3 cellular contexts compared by ENCODE assay signal in the genomic region with DNA sequence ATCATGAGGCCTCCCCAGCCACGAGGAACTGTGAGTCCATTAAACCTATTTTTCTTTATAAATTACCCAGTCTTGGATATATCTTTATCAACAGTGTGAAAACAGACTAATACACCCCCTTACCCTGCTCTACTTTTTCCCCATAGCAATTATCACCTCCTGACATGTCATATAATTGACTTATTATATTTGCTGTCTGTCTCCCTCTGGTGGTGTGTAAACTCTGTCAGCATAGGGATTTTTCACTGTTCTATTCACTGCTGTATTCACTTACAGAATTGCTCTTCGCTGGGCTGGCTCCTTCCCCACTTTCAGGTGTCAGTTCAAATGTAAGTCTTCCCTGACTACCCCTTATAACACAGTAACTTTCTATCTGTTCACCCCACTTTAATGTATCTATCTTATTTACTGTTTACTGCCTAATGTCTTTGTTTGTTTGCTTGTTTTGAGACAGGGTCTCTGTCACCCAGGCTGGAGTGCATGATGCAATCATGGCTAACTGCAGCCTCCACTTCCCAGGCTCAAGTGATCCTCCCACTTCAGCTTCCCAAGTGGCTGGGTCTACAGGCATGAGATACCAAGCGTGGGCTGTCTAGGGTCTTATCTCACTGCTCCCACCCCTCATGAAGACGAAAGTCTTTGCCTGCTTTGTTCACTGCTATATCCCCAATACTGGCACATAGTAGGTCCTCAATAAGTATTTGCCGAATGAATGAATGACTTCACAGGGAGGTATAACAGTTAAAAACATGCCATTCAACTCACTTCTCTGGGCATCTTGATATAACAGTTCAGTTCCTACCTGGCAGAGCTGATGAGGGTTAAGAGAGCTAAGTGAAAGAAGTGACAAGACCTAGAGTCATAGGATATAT.
A peak's percentile ranks its signal among the peaks of the same experiment; 100 is the strongest.
TF ChIP-seq lines count a peak whose summit lies in the region.

No MANE protein-coding gene starts in this region.

TF ChIP-seq in SK-N-SH, 30 proteins besides CTCF, POLR2A, EP300 and RAD21 (continues in another document):
- TF ChIP-seq GATA2 (CRISPR knock-in tag; IDR thresholded peaks at IDR 0.05), result no peak
- no peak for TF ChIP-seq FOSL2 (IDR thresholded peaks at IDR 0.05; ENCODE audit: borderline replicate concordance, low read depth)
- no peak for TF ChIP-seq MEF2A (IDR thresholded peaks at IDR 0.05; ENCODE audit: borderline replicate concordance, low read depth)
- no peak for TF ChIP-seq RFX5 (IDR thresholded peaks at IDR 0.05; ENCODE audit: low read length)
- TF ChIP-seq, protein P1, sequence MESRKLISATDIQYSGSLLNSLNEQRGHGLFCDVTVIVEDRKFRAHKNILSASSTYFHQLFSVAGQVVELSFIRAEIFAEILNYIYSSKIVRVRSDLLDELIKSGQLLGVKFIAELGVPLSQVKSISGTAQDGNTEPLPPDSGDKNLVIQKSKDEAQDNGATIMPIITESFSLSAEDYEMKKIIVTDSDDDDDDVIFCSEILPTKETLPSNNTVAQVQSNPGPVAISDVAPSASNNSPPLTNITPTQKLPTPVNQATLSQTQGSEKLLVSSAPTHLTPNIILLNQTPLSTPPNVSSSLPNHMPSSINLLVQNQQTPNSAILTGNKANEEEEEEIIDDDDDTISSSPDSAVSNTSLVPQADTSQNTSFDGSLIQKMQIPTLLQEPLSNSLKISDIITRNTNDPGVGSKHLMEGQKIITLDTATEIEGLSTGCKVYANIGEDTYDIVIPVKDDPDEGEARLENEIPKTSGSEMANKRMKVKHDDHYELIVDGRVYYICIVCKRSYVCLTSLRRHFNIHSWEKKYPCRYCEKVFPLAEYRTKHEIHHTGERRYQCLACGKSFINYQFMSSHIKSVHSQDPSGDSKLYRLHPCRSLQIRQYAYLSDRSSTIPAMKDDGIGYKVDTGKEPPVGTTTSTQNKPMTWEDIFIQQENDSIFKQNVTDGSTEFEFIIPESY (IDR thresholded peaks at IDR 0.05; ENCODE audit: borderline replicate concordance, low read depth), result no peak
- TF ChIP-seq NFIC (IDR thresholded peaks at IDR 0.05; ENCODE audit: borderline replicate concordance), result no peak
- TF ChIP-seq, protein P2, sequence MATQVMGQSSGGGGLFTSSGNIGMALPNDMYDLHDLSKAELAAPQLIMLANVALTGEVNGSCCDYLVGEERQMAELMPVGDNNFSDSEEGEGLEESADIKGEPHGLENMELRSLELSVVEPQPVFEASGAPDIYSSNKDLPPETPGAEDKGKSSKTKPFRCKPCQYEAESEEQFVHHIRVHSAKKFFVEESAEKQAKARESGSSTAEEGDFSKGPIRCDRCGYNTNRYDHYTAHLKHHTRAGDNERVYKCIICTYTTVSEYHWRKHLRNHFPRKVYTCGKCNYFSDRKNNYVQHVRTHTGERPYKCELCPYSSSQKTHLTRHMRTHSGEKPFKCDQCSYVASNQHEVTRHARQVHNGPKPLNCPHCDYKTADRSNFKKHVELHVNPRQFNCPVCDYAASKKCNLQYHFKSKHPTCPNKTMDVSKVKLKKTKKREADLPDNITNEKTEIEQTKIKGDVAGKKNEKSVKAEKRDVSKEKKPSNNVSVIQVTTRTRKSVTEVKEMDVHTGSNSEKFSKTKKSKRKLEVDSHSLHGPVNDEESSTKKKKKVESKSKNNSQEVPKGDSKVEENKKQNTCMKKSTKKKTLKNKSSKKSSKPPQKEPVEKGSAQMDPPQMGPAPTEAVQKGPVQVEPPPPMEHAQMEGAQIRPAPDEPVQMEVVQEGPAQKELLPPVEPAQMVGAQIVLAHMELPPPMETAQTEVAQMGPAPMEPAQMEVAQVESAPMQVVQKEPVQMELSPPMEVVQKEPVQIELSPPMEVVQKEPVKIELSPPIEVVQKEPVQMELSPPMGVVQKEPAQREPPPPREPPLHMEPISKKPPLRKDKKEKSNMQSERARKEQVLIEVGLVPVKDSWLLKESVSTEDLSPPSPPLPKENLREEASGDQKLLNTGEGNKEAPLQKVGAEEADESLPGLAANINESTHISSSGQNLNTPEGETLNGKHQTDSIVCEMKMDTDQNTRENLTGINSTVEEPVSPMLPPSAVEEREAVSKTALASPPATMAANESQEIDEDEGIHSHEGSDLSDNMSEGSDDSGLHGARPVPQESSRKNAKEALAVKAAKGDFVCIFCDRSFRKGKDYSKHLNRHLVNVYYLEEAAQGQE (IDR thresholded peaks at IDR 0.05; ENCODE audit: low read depth, low read length), result no peak
- TF ChIP-seq, protein P3, sequence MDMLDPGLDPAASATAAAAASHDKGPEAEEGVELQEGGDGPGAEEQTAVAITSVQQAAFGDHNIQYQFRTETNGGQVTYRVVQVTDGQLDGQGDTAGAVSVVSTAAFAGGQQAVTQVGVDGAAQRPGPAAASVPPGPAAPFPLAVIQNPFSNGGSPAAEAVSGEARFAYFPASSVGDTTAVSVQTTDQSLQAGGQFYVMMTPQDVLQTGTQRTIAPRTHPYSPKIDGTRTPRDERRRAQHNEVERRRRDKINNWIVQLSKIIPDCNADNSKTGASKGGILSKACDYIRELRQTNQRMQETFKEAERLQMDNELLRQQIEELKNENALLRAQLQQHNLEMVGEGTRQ (IDR thresholded peaks at IDR 0.05; ENCODE audit: borderline replicate concordance, low read depth, low read length), result no peak
- TF ChIP-seq RCOR1 (IDR thresholded peaks at IDR 0.05; ENCODE audit: low read length), result no peak
- no peak for TF ChIP-seq FOXM1 (IDR thresholded peaks at IDR 0.05; ENCODE audit: low read depth)
- TF ChIP-seq TCF12 (IDR thresholded peaks at IDR 0.05), result no peak
- TF ChIP-seq RXRA (IDR thresholded peaks at IDR 0.05; ENCODE audit: borderline replicate concordance, low read depth), result no peak

TF ChIP-seq in SK-N-SH treated with all-trans-retinoic acid at 6 μM for 48 hours, 23 proteins besides CTCF, POLR2A, EP300 and RAD21:
- TF ChIP-seq TCF4 (CRISPR knock-in tag; IDR thresholded peaks at IDR 0.05; ENCODE audit: borderline replicate concordance), result no peak
- no peak for TF ChIP-seq ZFP30 (CRISPR knock-in tag; IDR thresholded peaks at IDR 0.05)
- TF ChIP-seq, protein P4, sequence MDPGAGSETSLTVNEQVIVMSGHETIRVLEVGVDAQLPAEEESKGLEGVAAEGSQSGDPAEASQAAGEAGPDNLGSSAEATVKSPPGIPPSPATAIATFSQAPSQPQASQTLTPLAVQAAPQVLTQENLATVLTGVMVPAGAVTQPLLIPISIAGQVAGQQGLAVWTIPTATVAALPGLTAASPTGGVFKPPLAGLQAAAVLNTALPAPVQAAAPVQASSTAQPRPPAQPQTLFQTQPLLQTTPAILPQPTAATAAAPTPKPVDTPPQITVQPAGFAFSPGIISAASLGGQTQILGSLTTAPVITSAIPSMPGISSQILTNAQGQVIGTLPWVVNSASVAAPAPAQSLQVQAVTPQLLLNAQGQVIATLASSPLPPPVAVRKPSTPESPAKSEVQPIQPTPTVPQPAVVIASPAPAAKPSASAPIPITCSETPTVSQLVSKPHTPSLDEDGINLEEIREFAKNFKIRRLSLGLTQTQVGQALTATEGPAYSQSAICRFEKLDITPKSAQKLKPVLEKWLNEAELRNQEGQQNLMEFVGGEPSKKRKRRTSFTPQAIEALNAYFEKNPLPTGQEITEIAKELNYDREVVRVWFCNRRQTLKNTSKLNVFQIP (CRISPR knock-in tag; IDR thresholded peaks at IDR 0.05; ENCODE audit: borderline replicate concordance, low read depth), result no peak
- TF ChIP-seq ARNTL (CRISPR knock-in tag; IDR thresholded peaks at IDR 0.05; ENCODE audit: borderline replicate concordance, low read depth), result no peak
- TF ChIP-seq ZFP3 (CRISPR knock-in tag; IDR thresholded peaks at IDR 0.05), result no peak
- TF ChIP-seq ISL1 (CRISPR knock-in tag; IDR thresholded peaks at IDR 0.05), result no peak
- no peak for TF ChIP-seq CSDC2 (CRISPR knock-in tag; IDR thresholded peaks at IDR 0.05)
- TF ChIP-seq ZNF8 (CRISPR knock-in tag; IDR thresholded peaks at IDR 0.05), result no peak
- TF ChIP-seq, protein P5, sequence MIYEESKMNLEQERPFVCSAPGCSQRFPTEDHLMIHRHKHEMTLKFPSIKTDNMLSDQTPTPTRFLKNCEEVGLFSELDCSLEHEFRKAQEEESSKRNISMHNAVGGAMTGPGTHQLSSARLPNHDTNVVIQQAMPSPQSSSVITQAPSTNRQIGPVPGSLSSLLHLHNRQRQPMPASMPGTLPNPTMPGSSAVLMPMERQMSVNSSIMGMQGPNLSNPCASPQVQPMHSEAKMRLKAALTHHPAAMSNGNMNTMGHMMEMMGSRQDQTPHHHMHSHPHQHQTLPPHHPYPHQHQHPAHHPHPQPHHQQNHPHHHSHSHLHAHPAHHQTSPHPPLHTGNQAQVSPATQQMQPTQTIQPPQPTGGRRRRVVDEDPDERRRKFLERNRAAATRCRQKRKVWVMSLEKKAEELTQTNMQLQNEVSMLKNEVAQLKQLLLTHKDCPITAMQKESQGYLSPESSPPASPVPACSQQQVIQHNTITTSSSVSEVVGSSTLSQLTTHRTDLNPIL (CRISPR knock-in tag; IDR thresholded peaks at IDR 0.05; ENCODE audit: low read depth), result no peak
- no peak for TF ChIP-seq BACH2 (CRISPR knock-in tag; IDR thresholded peaks at IDR 0.05; ENCODE audit: borderline replicate concordance)
- TF ChIP-seq GLIS3 (CRISPR knock-in tag; IDR thresholded peaks at IDR 0.05), result no peak
- no peak for TF ChIP-seq OSR1 (CRISPR knock-in tag; IDR thresholded peaks at IDR 0.05)
- TF ChIP-seq ESRRG (CRISPR knock-in tag; IDR thresholded peaks at IDR 0.05), result no peak
- no peak for TF ChIP-seq PPARA (CRISPR knock-in tag; IDR thresholded peaks at IDR 0.05; ENCODE audit: borderline replicate concordance)
- TF ChIP-seq SNAI2 (CRISPR knock-in tag; IDR thresholded peaks at IDR 0.05), result no peak
- no peak for TF ChIP-seq ZNF565 (CRISPR knock-in tag; conservative IDR thresholded peaks at IDR 0.05; ENCODE audit: low read depth)

TF ChIP-seq in H1, 55 proteins besides CTCF, POLR2A, EP300 and RAD21:
- TF ChIP-seq FOSL1 (IDR thresholded peaks at IDR 0.05; ENCODE audit: insufficient read depth, low read depth, low read length), result no peak
- no peak for TF ChIP-seq RFX5 (IDR thresholded peaks at IDR 0.05; ENCODE audit: borderline replicate concordance, low read depth, low read length)
- peak; percentile 37; the same call in 1 of the 2 replicates for TF ChIP-seq CEBPB (IDR thresholded peaks at IDR 0.05; ENCODE audit: low read depth, low read length)
TF ChIP-seq in H1: peak in this region for 1.
